Comparison of ENCODE assay signal across 8 cellular contexts in genomic region chr10:119667562-119668328, GRCh38. TPM values are rescaled to one million over a fixed set of nuclear protein-coding genes. Genes with fewer than 3 reads are reported as not detected.
DNase-seq lines count a peak whose midpoint lies in the region; ATAC-seq, FAIRE-seq and TF ChIP-seq lines count a peak whose summit lies in the region.

No MANE protein-coding gene starts in this region.

- H3K9me2 ChIP-seq in PC-9 (ENCODE audit: insufficient read depth): no peaks in the 10 kb centered on the region

- POLR2A ChIA-PET in PC-9 (lab: Charles Lee; ENCODE audit: unreplicated experiment): no interaction called here

- DNase-seq in H54 (ENCODE audit: insufficient read length, low spot score): peak; percentile 83
- peak; percentile 88 to 93 for DNase-seq in PC-9
- peak; percentile 98 for DNase-seq in fibroblast of gingiva (ENCODE audit: low read depth)
- peak; percentile 93 for DNase-seq in posterior vena cava (ENCODE audit: low spot score)
- no peak for DNase-seq in effector memory CD8-positive, alpha-beta T cell
- DNase-seq in inferior parietal cortex (ENCODE audit: extremely low spot score): no peak

- H3K27ac ChIP-seq in PC-9: peak overlapping the region; percentile 90

- no peaks in the 10 kb centered on the region for H3K27me3 ChIP-seq in PC-9 (ENCODE audit: insufficient read depth, low read depth)

- H3K27ac Mint-ChIP-seq in effector memory CD8-positive, alpha-beta T cell: peak overlapping the region in 1 of 2 donors; percentile 75

- H3K27me3 Mint-ChIP-seq in effector memory CD8-positive, alpha-beta T cell: no peaks in the 10 kb centered on the region

- no peak for TF ChIP-seq POLR2A in H54 (IDR thresholded peaks at IDR 0.05; ENCODE audit: low read depth, low read length)

- H3K4me3 Mint-ChIP-seq in effector memory CD8-positive, alpha-beta T cell: no peak overlapping the region

- FAIRE-seq in H54 (lab: Jason Lieb, UNC): peak; percentile 75

- no peaks in the 10 kb centered on the region for H4K20me1 ChIP-seq in PC-9 (ENCODE audit: insufficient read depth)

- ATAC-seq in effector memory CD8-positive, alpha-beta T cell (replicated peaks): no peak
- ATAC-seq in GM18861 (IDR thresholded peaks at IDR 0.05; ENCODE audit: unreplicated experiment) (no peak), GM21737 (IDR thresholded peaks at IDR 0.05; ENCODE audit: unreplicated experiment) (no peak)

- CTCF ChIA-PET in PC-9 (lab: Charles Lee): interaction anchor here (0.6 to 1.1 kb wide), 2 partner anchors 14 to 40 kb away, joined by 3 read pairs; no protein-coding TSS in a partner anchor

- BruUV-seq in PC-9 (replicated peaks; lab: Mats Ljungman, UMichigan): no TSS peak

- peaks cover 16% of the 10 kb centered on the region for H3K36me3 Mint-ChIP-seq in effector memory CD8-positive, alpha-beta T cell (ENCODE audit: insufficient read depth)

- no peak overlapping the region for H2AFZ ChIP-seq in PC-9

- no peak for TF ChIP-seq CTCF in PC-9 (conservative IDR thresholded peaks at IDR 0.05)

- H3K9me3 ChIP-seq in PC-9 (ENCODE audit: insufficient read depth, low read depth): no peaks in the 10 kb centered on the region

- H3K36me3 ChIP-seq in PC-9 (ENCODE audit: low read depth): peaks cover 12% of the 10 kb centered on the region

- intact Hi-C loops in PC-9 (cut with micrococcal nuclease; ENCODE audit: unreplicated experiment) (loop anchor here (1.0 to 10.0 kb wide), 5 partner anchors 9 to 363 kb away; no protein-coding TSS in a partner anchor), posterior vena cava (cut with DNase I) (no loop called here)

- peaks cover 16 to 23% of the 10 kb centered on the region in 2 donors for H3K4me1 Mint-ChIP-seq in effector memory CD8-positive, alpha-beta T cell (ENCODE audit: low read depth in 2 of 2)

- peaks cover 91% of the 10 kb centered on the region for H3K79me2 ChIP-seq in PC-9 (ENCODE audit: low read depth)

- no peaks in the 10 kb centered on the region for H3K9me3 Mint-ChIP-seq in effector memory CD8-positive, alpha-beta T cell

- H3F3A ChIP-seq in PC-9 (ENCODE audit: insufficient read depth, low read depth): peaks cover 54% of the 10 kb centered on the region

- peaks cover 90% of the 10 kb centered on the region for H3K4me1 ChIP-seq in PC-9 (replicated peaks; ENCODE audit: insufficient read depth)

- peak overlapping the region; percentile 69 for H3K4me2 ChIP-seq in PC-9

- peak overlapping the region; percentile 31; the same call in 1 of the 2 replicates for H3K4me3 ChIP-seq in PC-9

RNA-seq across cellular contexts. Expression of gene BAG3, which starts 16.6 kb away (rescaled TPM):
- 62.7 and 75.7 TPM in 2 replicates for total RNA-seq in PC-9 (2021)
- total RNA-seq in posterior vena cava: 10 to 100 TPM; 52.6 to 65.2 TPM

RNA-seq across cellular contexts. Expression of gene INPP5F, which starts 58.1 kb away (rescaled TPM):
- total RNA-seq in PC-9 (2021): 11.4 and 12.4 TPM in 2 replicates
- total RNA-seq in posterior vena cava: 10 to 100 TPM; 10.5 to 21.9 TPM

Comparison
In these comparisons a context has a peak if more than half of its experiments do, and no peak if none do; other contexts are left out.
1. DNase-seq: peak in H54 (single experiment), PC-9 (2 of 2), fibroblast of gingiva (single experiment) and posterior vena cava (single experiment); none in effector memory CD8-positive, alpha-beta T cell (0 of 3) and inferior parietal cortex (single experiment).